Comparison of ENCODE assay signal across 8 cellular contexts in genomic region chr22:22710719-22711531, GRCh38.
DNase-seq lines count a peak whose midpoint lies in the region; ATAC-seq and TF ChIP-seq lines count a peak whose summit lies in the region.

No MANE protein-coding gene starts in this region.

- H3K9me3 ChIP-seq in CD4-positive, alpha-beta memory T cell (ENCODE audit: control insufficient read depth in 1 of 2, low read length in 2 of 2), result no peaks in the 10 kb centered on the region

- ATAC-seq in HG02759 (IDR thresholded peaks at IDR 0.05; ENCODE audit: unreplicated experiment), result no peak

- H3K36me3 Mint-ChIP-seq in CD4-positive, alpha-beta memory T cell, result no peaks in the 10 kb centered on the region
- no peaks in the 10 kb centered on the region for H3K36me3 Mint-ChIP-seq in HFFc6 (ENCODE audit: low read depth)
- no peaks in the 10 kb centered on the region for H3K36me3 Mint-ChIP-seq in brain

- CTCF ChIA-PET in CD4-positive, alpha-beta memory T cell (lab: Charles Lee; ENCODE audit: partially characterized antibody), result interaction anchor here (1.5 to 2.5 kb wide), 9 partner anchors 8 to 245 kb away, joined by 3 to 52 read pairs (median 8); no protein-coding TSS in a partner anchor

- H3K36me3 ChIP-seq in CD4-positive, alpha-beta memory T cell (ENCODE audit: insufficient read depth, low read length), result no peaks in the 10 kb centered on the region

- peak; percentile 54 to 69 (median 64) for DNase-seq in CD4-positive, alpha-beta memory T cell
- no peak for DNase-seq in HFFc6
- DNase-seq in left kidney (ENCODE audit: low read depth, low spot score), result peak; percentile 70
- DNase-seq in stimulated activated CD4-positive, alpha-beta T cell treated with anti-CD3 and anti-CD28 coated beads, TNF-alpha, amount 100 ng/mL, for 4 hours (ENCODE audit: low read depth in 3 of 3), result peak; percentile 54 to 72 (median 61)
- DNase-seq in NCI-H226, result no peak

- H3K27me3 ChIP-seq in CD4-positive, alpha-beta memory T cell (ENCODE audit: insufficient read depth, low read length), result no peaks in the 10 kb centered on the region

- H3K4me1 Mint-ChIP-seq in CD4-positive, alpha-beta memory T cell, result peaks cover 0 to 3% (median 2%) of the 10 kb centered on the region in 4 donors
- no peaks in the 10 kb centered on the region for H3K4me1 Mint-ChIP-seq in HFFc6 (ENCODE audit: low read depth)
- no peaks in the 10 kb centered on the region for H3K4me1 Mint-ChIP-seq in brain

- no peak overlapping the region for H3K4me3 Mint-ChIP-seq in CD4-positive, alpha-beta memory T cell
- H3K4me3 Mint-ChIP-seq in HFFc6 (no peak overlapping the region), brain (no peak overlapping the region)

- intact Hi-C loops in CD4-positive, alpha-beta memory T cell (cut with micrococcal nuclease), result loop anchor here (1.0 to 2.0 kb wide), 3 partner anchors 38 to 245 kb away; no protein-coding TSS in a partner anchor

- H3K4me3 ChIP-seq in CD4-positive, alpha-beta memory T cell (ENCODE audit: low read length in 2 of 2), result no peak overlapping the region

- H3K4me1 ChIP-seq in CD4-positive, alpha-beta memory T cell (ENCODE audit: insufficient read depth, low read length), result no peaks in the 10 kb centered on the region

- no peaks in the 10 kb centered on the region for H3K9me3 Mint-ChIP-seq in CD4-positive, alpha-beta memory T cell
- H3K9me3 Mint-ChIP-seq in HFFc6 (no peaks in the 10 kb centered on the region), brain (peaks cover 0 to 6% (median 0%) of the 10 kb centered on the region in 5 experiments)

- TF ChIP-seq CTCF in HFFc6 (IDR thresholded peaks at IDR 0.05) (peak; percentile 99), VCaP (conservative IDR thresholded peaks at IDR 0.05) (peak; percentile 83), brain (conservative IDR thresholded peaks at IDR 0.05) (peak; percentile 70 to 84)

- no peak overlapping the region for H3K27ac ChIP-seq in CD4-positive, alpha-beta memory T cell (ENCODE audit: low read depth, low read length)
- H3K27ac ChIP-seq in VCaP, result peak overlapping the region; percentile 65

- POLR2A ChIA-PET in CD4-positive, alpha-beta memory T cell (lab: Charles Lee; ENCODE audit: partially characterized antibody), result no interaction called here

- H3K27ac Mint-ChIP-seq in CD4-positive, alpha-beta memory T cell, result peak overlapping the region in 3 of 7 donors; percentile 29 to 57 (median 36)
- H3K27ac Mint-ChIP-seq in HFFc6 (no peak overlapping the region), brain (peak overlapping the region in 1 of 5 experiments; percentile 21)

- no peaks in the 10 kb centered on the region for H3K27me3 Mint-ChIP-seq in CD4-positive, alpha-beta memory T cell
- H3K27me3 Mint-ChIP-seq in HFFc6 (ENCODE audit: insufficient read depth) (peaks cover 22% of the 10 kb centered on the region), brain (peaks cover 23% of the 10 kb centered on the region)

Comparison
In these comparisons a context has a peak if more than half of its experiments do, and no peak if none do; other contexts are left out.
1. DNase-seq: peak in CD4-positive, alpha-beta memory T cell (5 of 5), left kidney (single experiment) and stimulated activated CD4-positive, alpha-beta T cell treated with anti-CD3 and anti-CD28 coated beads, TNF-alpha, amount 100 ng/mL, for 4 hours (3 of 3); none in HFFc6 (single experiment) and NCI-H226 (single experiment).
2. Peak in every context shown above with its lines, with median percentiles within 50 percentile points of each other: CTCF ChIP-seq.